1 cellular context compared by ENCODE assay signal in the genomic region with DNA sequence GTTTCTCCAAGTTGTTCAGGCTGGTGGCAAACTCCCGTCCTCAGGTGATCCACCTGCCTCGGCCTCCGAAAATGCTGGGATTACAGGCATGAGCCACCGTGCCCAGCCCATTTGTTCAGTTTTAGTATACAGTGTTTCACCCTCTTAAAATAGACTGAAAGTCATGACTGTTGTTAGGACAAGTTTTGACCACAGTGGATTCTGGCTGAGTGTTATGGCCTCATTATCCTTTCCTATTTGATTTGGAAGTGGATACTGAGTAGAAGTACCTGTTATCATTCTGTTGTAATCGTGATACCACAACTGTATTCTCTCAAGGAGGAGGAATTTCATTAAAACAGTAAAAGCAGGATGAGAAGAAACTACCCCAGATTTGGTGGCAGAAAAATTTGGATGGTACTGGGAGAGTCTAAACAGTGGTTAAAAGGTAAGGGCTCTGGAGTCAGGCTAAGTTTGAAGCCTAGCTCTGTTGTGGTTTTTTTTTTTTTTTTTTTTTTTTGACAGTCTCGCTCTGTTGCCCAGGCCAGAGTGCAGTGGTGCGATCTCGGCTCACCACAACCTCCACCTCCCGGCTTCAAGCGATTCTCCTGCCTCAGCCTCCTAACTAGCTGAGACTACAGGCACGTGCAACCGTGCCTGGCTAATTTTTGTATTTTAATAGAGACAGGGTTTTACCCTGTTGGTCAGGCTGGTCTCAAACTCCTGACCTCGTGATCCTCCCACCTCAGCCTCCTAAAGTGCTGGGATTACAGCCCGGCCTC.
TF ChIP-seq lines count a peak whose summit lies in the region.

No MANE protein-coding gene starts in this region.

TF ChIP-seq in HepG2, 621 proteins besides CTCF, POLR2A, EP300 and RAD21:
- no peak for TF ChIP-seq ZNF432 (CRISPR knock-in tag; IDR thresholded peaks at IDR 0.05; ENCODE audit: borderline replicate concordance)
- no peak for TF ChIP-seq PRPF4 (IDR thresholded peaks at IDR 0.05; ENCODE audit: low read depth, low read length, poor library complexity, severe bottlenecking)
- TF ChIP-seq ZNF501 (CRISPR knock-in tag; IDR thresholded peaks at IDR 0.05) = no peak
- no peak for TF ChIP-seq ZNF589 (CRISPR knock-in tag; conservative IDR thresholded peaks at IDR 0.05)
- TF ChIP-seq ZNF34 (CRISPR knock-in tag; IDR thresholded peaks at IDR 0.05; ENCODE audit: borderline replicate concordance) = no peak
- no peak for TF ChIP-seq RFX3 (CRISPR knock-in tag; IDR thresholded peaks at IDR 0.05)
- no peak for TF ChIP-seq SIX4 (CRISPR knock-in tag; IDR thresholded peaks at IDR 0.05)
- TF ChIP-seq SRF (IDR thresholded peaks at IDR 0.05; ENCODE audit: low read depth, low read length) = no peak
- TF ChIP-seq CC2D1A (CRISPR knock-in tag; IDR thresholded peaks at IDR 0.05) = no peak
- TF ChIP-seq PAF1 (CRISPR knock-in tag; IDR thresholded peaks at IDR 0.05) = no peak
- TF ChIP-seq PHB2 (IDR thresholded peaks at IDR 0.05; ENCODE audit: partially characterized antibody) = no peak
- TF ChIP-seq AGO1 (IDR thresholded peaks at IDR 0.05; ENCODE audit: low read depth, low read length, poor library complexity, severe bottlenecking) = no peak
